Comparison of ENCODE assay signal across 25 cellular contexts in the genomic region with DNA sequence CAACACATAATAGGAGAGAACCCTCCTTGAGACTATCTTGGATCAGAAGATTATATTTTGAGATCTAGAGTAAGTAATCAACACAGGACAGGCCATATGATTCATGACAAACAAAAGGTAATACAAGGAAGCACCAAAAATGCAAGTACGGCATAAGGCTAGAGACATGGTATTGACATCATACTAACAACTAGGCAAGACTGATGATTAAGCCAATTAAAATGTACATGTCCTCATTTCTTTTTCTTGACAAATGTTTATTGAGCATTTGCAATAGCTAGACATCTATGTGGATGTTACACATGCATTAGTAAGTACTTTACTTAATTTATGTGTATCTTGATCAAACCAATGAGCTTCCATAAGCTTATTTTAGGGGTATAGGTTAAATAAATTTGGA.
"Had no signal": no experiment of that assay in that cellular context is flagged by ENCODE, and none has a peak within 500 bp of the region (broad histone marks: within the 10 kb centered on the region; RNA-seq: fewer than 3 reads in every experiment).

No MANE protein-coding gene starts in this region.

- H3K4me1 Mint-ChIP-seq: activated B cell treated with CpG ODN at 0.5 μM for 24 hours; activated CD4-positive, alpha-beta T cell treated with anti-CD3 and anti-CD28 coated beads for 36 hours; activated naive CD8-positive, alpha-beta T cell treated with anti-CD3 and anti-CD28 coated beads, Interleukin-2, amount 50 U/mL, for 24 hours; central memory CD8-positive, alpha-beta T cell; mesothelial cell of epicardium; naive thymus-derived CD8-positive, alpha-beta T cell; neural progenitor cell; stimulated activated naive B cell treated with anti-CD40 and anti-IgM and Interleukin-4, amounts not matched to agents 10 μg/mL and 1 μg/mL and 100 μg/mL, for 72 hours had no signal

- H3K27ac ChIP-seq: brain microvascular endothelial cell, coronary artery, lower lobe of right lung, neural progenitor cell, sigmoid colon, transverse colon had no signal

- H3K36me3 Mint-ChIP-seq: mesothelial cell of epicardium; naive thymus-derived CD8-positive, alpha-beta T cell; neural progenitor cell; stimulated activated naive B cell treated with anti-CD40 and anti-IgM and Interleukin-4, amounts not matched to agents 10 μg/mL and 1 μg/mL and 100 μg/mL, for 72 hours had no signal

- ATAC-seq: activated CD4-positive, alpha-beta T cell treated with anti-CD3 and anti-CD28 coated beads for 36 hours; activated naive CD8-positive, alpha-beta T cell treated with anti-CD3 and anti-CD28 coated beads, Interleukin-2, amount 50 U/mL, for 24 hours; activated T-cell treated with anti-CD3 and anti-CD28 coated beads, Interleukin-2, amount 50 U/mL, for 72 hours; left lobe of liver; lower lobe of right lung; naive thymus-derived CD8-positive, alpha-beta T cell; stimulated activated naive B cell treated with anti-CD40 and anti-IgM and Interleukin-4, amounts not matched to agents 10 μg/mL and 1 μg/mL and 100 μg/mL, for 72 hours had no signal

- H3K27ac Mint-ChIP-seq: activated B cell treated with CpG ODN at 0.5 μM for 24 hours; activated CD4-positive, alpha-beta T cell treated with anti-CD3 and anti-CD28 coated beads for 36 hours; activated naive CD8-positive, alpha-beta T cell treated with anti-CD3 and anti-CD28 coated beads, Interleukin-2, amount 50 U/mL, for 24 hours; activated T-cell treated with anti-CD3 and anti-CD28 coated beads, Interleukin-2, amount 50 U/mL, for 72 hours; mesothelial cell of epicardium; naive thymus-derived CD8-positive, alpha-beta T cell; neural progenitor cell; stimulated activated naive B cell treated with anti-CD40 and anti-IgM and Interleukin-4, amounts not matched to agents 10 μg/mL and 1 μg/mL and 100 μg/mL, for 72 hours; T-helper 1 cell treated with Interleukin-12 subunit alpha and Interleukin-12 subunit beta and Interleukin-4 antibody, amounts not matched to agents 30 μg/mL and 1 μg/mL, for 36 hours had no signal

- DNase-seq: activated B cell treated with CpG ODN at 0.5 μM for 24 hours; activated CD4-positive, alpha-beta T cell treated with anti-CD3 and anti-CD28 coated beads for 36 hours; activated CD4-positive, alpha-beta T cell treated with anti-CD3 and anti-CD28 coated beads, Interleukin-2, amount 50 U/mL, for 4 hours; activated effector memory CD4-positive, alpha-beta T cell treated with anti-CD3 and anti-CD28 coated beads, Interleukin-2, amount 50 U/mL, for 16 hours; activated naive CD4-positive, alpha-beta T cell treated with anti-CD3 and anti-CD28 coated beads, Interleukin-2, amount 50 U/mL, for 16 hours; activated naive CD8-positive, alpha-beta T cell treated with anti-CD3 and anti-CD28 coated beads, Interleukin-2, amount 50 U/mL, for 24 hours; activated T-cell treated with anti-CD3 and anti-CD28 coated beads, Interleukin-2, amount 50 U/mL, for 72 hours; anterior cingulate cortex; brain microvascular endothelial cell; foreskin fibroblast; lower lobe of right lung; naive thymus-derived CD8-positive, alpha-beta T cell; posterior cingulate gyrus; sigmoid colon; stimulated activated CD4-positive, alpha-beta T cell treated with anti-CD3 and anti-CD28 coated beads, Interleukin-2, amount 100 ng/mL, for 48 hours; stimulated activated CD8-positive, alpha-beta memory T cell treated with anti-CD3 and anti-CD28 coated beads, Interleukin-4, amount 100 ng/mL, for 48 hours; stimulated activated naive B cell treated with anti-CD40 and anti-IgM and Interleukin-4, amounts not matched to agents 10 μg/mL and 1 μg/mL and 100 μg/mL, for 72 hours; T1000; transverse colon had no signal

- H3K9me3 Mint-ChIP-seq: activated B cell treated with CpG ODN at 0.5 μM for 24 hours; activated naive CD8-positive, alpha-beta T cell treated with anti-CD3 and anti-CD28 coated beads, Interleukin-2, amount 50 U/mL, for 24 hours; neural progenitor cell; stimulated activated naive B cell treated with anti-CD40 and anti-IgM and Interleukin-4, amounts not matched to agents 10 μg/mL and 1 μg/mL and 100 μg/mL, for 72 hours had no signal

- H3K4me3 Mint-ChIP-seq: activated B cell treated with CpG ODN at 0.5 μM for 24 hours; activated CD4-positive, alpha-beta T cell treated with anti-CD3 and anti-CD28 coated beads for 36 hours; activated naive CD8-positive, alpha-beta T cell treated with anti-CD3 and anti-CD28 coated beads, Interleukin-2, amount 50 U/mL, for 24 hours; activated T-cell treated with anti-CD3 and anti-CD28 coated beads, Interleukin-2, amount 50 U/mL, for 72 hours; central memory CD8-positive, alpha-beta T cell; mesothelial cell of epicardium; naive thymus-derived CD8-positive, alpha-beta T cell; neural progenitor cell; stimulated activated naive B cell treated with anti-CD40 and anti-IgM and Interleukin-4, amounts not matched to agents 10 μg/mL and 1 μg/mL and 100 μg/mL, for 72 hours; T-helper 1 cell treated with Interleukin-12 subunit alpha and Interleukin-12 subunit beta and Interleukin-4 antibody, amounts not matched to agents 30 μg/mL and 1 μg/mL, for 36 hours had no signal

- H3K27me3 Mint-ChIP-seq: activated B cell treated with CpG ODN at 0.5 μM for 24 hours; activated CD4-positive, alpha-beta T cell treated with anti-CD3 and anti-CD28 coated beads for 36 hours; activated naive CD8-positive, alpha-beta T cell treated with anti-CD3 and anti-CD28 coated beads, Interleukin-2, amount 50 U/mL, for 24 hours; central memory CD8-positive, alpha-beta T cell; naive thymus-derived CD8-positive, alpha-beta T cell; stimulated activated naive B cell treated with anti-CD40 and anti-IgM and Interleukin-4, amounts not matched to agents 10 μg/mL and 1 μg/mL and 100 μg/mL, for 72 hours had no signal
